In genomic region chr2:110853516-110853915, GRCh38 we compare ENCODE assay signal across 8 cellular contexts.
A peak's percentile ranks its signal among the peaks of the same experiment; 100 is the strongest.
DNase-seq lines count a peak whose midpoint lies in the region; TF ChIP-seq lines count a peak whose summit lies in the region.

No MANE protein-coding gene starts in this region.

- POLR2A ChIA-PET in RWPE1 (lab: Yijun Ruan, JAX; ENCODE audit: low non-redundant PET): no interaction called here

- H3K4me3 ChIP-seq in BE2C (ENCODE audit: low read depth, low read length): no peak overlapping the region
- H3K4me3 ChIP-seq in adrenal gland: no peak overlapping the region
- no peak overlapping the region for H3K4me3 ChIP-seq in liver (ENCODE audit: low read depth in 1 of 3, low read length in 3 of 3)

- H3K9me3 Mint-ChIP-seq in type B pancreatic cell: no peaks in the 10 kb centered on the region

- no peak overlapping the region for H3K4me3 Mint-ChIP-seq in type B pancreatic cell

- no peaks in the 10 kb centered on the region for H3K36me3 Mint-ChIP-seq in type B pancreatic cell

- H3K27me3 ChIP-seq in BE2C (no peaks in the 10 kb centered on the region), adrenal gland (no peaks in the 10 kb centered on the region), liver (ENCODE audit: control insufficient read depth in 4 of 4, insufficient read depth in 4 of 4, low read length in 3 of 4) (no peaks in the 10 kb centered on the region)

- H3K9ac ChIP-seq in liver (ENCODE audit: low read depth in 1 of 2, low read length in 2 of 2): no peak overlapping the region

- CTCF ChIA-PET in RWPE1 (lab: Yijun Ruan, JAX): interaction anchor here (0.6 to 1.1 kb wide), 3 partner anchors 51 to 152 kb away, joined by 3 to 4 read pairs (median 4); no protein-coding TSS in a partner anchor

- no peak for TF ChIP-seq POLR2A in adrenal gland (IDR thresholded peaks at IDR 0.05)

- TF ChIP-seq CTCF in BE2C (IDR thresholded peaks at IDR 0.05; ENCODE audit: low read depth, low read length) (peak; percentile 66), GM20000 (IDR thresholded peaks at IDR 0.05; ENCODE audit: extremely low read depth, missing control alignments) (peak; percentile 67), RWPE1 (conservative IDR thresholded peaks at IDR 0.05; ENCODE audit: low read depth) (peak; percentile 32; the same call in 1 of the 2 replicates), adrenal gland (IDR thresholded peaks at IDR 0.05) (peak in 5 of 6 experiments; percentile 8 to 50 (median 13)), liver (IDR thresholded peaks at IDR 0.05; ENCODE audit: low read depth, low read length, missing input control) (peak; percentile 45), type B pancreatic cell (conservative IDR thresholded peaks at IDR 0.05) (peak; percentile 75)

- H3K27ac ChIP-seq in RWPE1 (no peak overlapping the region), adrenal gland (no peak overlapping the region), liver (ENCODE audit: low read depth in 1 of 2, low read length in 2 of 2) (no peak overlapping the region)

- H3K4me1 Mint-ChIP-seq in type B pancreatic cell (ENCODE audit: unreplicated experiment): peaks cover 10% of the 10 kb centered on the region

- H3K4me1 ChIP-seq in BE2C (no peaks in the 10 kb centered on the region), adrenal gland (replicated peaks in 1 of 2) (no peaks in the 10 kb centered on the region), liver (ENCODE audit: control insufficient read depth in 4 of 4, insufficient read depth in 4 of 4, low read length in 3 of 4) (no peaks in the 10 kb centered on the region)

- no peaks in the 10 kb centered on the region for H3K27me3 Mint-ChIP-seq in type B pancreatic cell

- 38 to 49% (median 45%) methylated on average over 5 of the region's 5 CpGs for WGBS in adrenal gland, 4 donors
- WGBS in liver: 34% methylated on average over 5 of the region's 5 CpGs

- H3K9me3 ChIP-seq in BE2C (no peaks in the 10 kb centered on the region), adrenal gland (replicated peaks in 1 of 3) (no peaks in the 10 kb centered on the region), liver (ENCODE audit: control insufficient read depth in 4 of 4, low read length in 3 of 4) (no peaks in the 10 kb centered on the region)

- no peaks in the 10 kb centered on the region for H3K36me3 ChIP-seq in BE2C
- no peaks in the 10 kb centered on the region for H3K36me3 ChIP-seq in adrenal gland (replicated peaks in 1 of 2)
- H3K36me3 ChIP-seq in liver (ENCODE audit: control insufficient read depth in 4 of 4, insufficient read depth in 3 of 4, low read depth in 1 of 4, low read length in 3 of 4): no peaks in the 10 kb centered on the region

- intact Hi-C loops in adrenal gland (cut with DNase I): no loop called here

- DNase-seq in BE2C: peak; percentile 34
- DNase-seq in GM20000 (ENCODE audit: low spot score): peak; percentile 36
- DNase-seq in RWPE1 (ENCODE audit: low spot score): peak; percentile 36
- DNase-seq in adrenal gland: peak in 4 of 7 donors; percentile 23 to 58 (median 31)
- DNase-seq in type B pancreatic cell (ENCODE audit: extremely low spot score, unreplicated experiment): no peak
- no peak for DNase-seq in KG1 (lab: John Stamatoyannopoulos, UW)
- DNase-seq in putamen (ENCODE audit: low spot score): no peak

- TF ChIP-seq RAD21 in liver (IDR thresholded peaks at IDR 0.05): peak; percentile 37 to 49

- no peak overlapping the region for H3K27ac Mint-ChIP-seq in type B pancreatic cell

TF ChIP-seq in liver, 16 proteins besides CTCF, POLR2A, EP300 and RAD21:
- TF ChIP-seq REST (IDR thresholded peaks at IDR 0.05) (no peak), RXRA (IDR thresholded peaks at IDR 0.05) (no peak), FOXA2 (IDR thresholded peaks at IDR 0.05) (no peak), HNF4A (conservative IDR thresholded peaks at IDR 0.05) (no peak)

Comparison
In these comparisons a context has a peak if more than half of its experiments do, and no peak if none do; other contexts are left out.
1. DNase-seq: peak in BE2C (single experiment), GM20000 (single experiment), RWPE1 (single experiment) and adrenal gland (4 of 7); none in type B pancreatic cell (single experiment), KG1 (single experiment) and putamen (single experiment).
2. CTCF ChIP-seq: peak in every context shown above with its lines; median percentile 75 in type B pancreatic cell; 67 in GM20000; 66 in BE2C; 45 in liver; 32 in RWPE1; 13 in adrenal gland.